Comparison of ENCODE assay signal across 8 cellular contexts in genomic region chr20:1265916-1266166, GRCh38. TPM values are rescaled to one million over a fixed set of nuclear protein-coding genes. Genes with fewer than 3 reads are reported as not detected.
A peak's percentile ranks its signal among the peaks of the same experiment; 100 is the strongest.
DNase-seq lines count a peak whose midpoint lies in the region; ATAC-seq, FAIRE-seq and TF ChIP-seq lines count a peak whose summit lies in the region.

No MANE protein-coding gene starts in this region.

- POLR2A ChIA-PET in A549 (lab: Yijun Ruan, JAX) = interaction anchor here (0.6 to 1.1 kb wide), 2 partner anchors 10 to 22 kb away, joined by 3 to 8 read pairs; no protein-coding TSS in a partner anchor

- peaks cover 36% of the 10 kb centered on the region for H3K4me1 Mint-ChIP-seq in central memory CD8-positive, alpha-beta T cell

- no peak for DNase-seq in A549 (ENCODE audit: low read depth in 1 of 2, low spot score in 1 of 2)
- DNase-seq in central memory CD8-positive, alpha-beta T cell (ENCODE audit: low spot score in 2 of 2) = no peak
- no peak for DNase-seq in inferior parietal cortex (ENCODE audit: extremely low spot score)
- no peak for DNase-seq in D721Med (ENCODE audit: insufficient read length, low spot score)

- no peaks in the 10 kb centered on the region for H3K9me3 Mint-ChIP-seq in central memory CD8-positive, alpha-beta T cell

- H3K4me1 ChIP-seq in A549 (peaks cover 21% of the 10 kb centered on the region), mucosa of stomach (ENCODE audit: control insufficient read depth, insufficient read depth, low read length) (peaks cover 23% of the 10 kb centered on the region)

- no peak for FAIRE-seq in A549 (lab: Jason Lieb, UNC)
- no peak for FAIRE-seq in D721Med (lab: Jason Lieb, UNC)

- peak overlapping the region; percentile 77 for H3K4me2 ChIP-seq in A549

- TF ChIP-seq POLR2A in A549 (IDR thresholded peaks at IDR 0.05; ENCODE audit: low read length) = no peak

- WGBS in A549 (ENCODE audit: missing lambda C conversion rate) = 3% methylated on average over 10 of the region's 10 CpGs

- H3K36me3 Mint-ChIP-seq in central memory CD8-positive, alpha-beta T cell (ENCODE audit: insufficient read depth) = peaks cover 4% of the 10 kb centered on the region

- TF ChIP-seq RAD21 in A549 (conservative IDR thresholded peaks at IDR 0.05 in 1 of 2, IDR thresholded peaks at IDR 0.05 in 1 of 2) = no peak

- H3K36me3 ChIP-seq in KOPT-K1 (ENCODE audit: insufficient read depth, low read length) = no peaks in the 10 kb centered on the region
- no peaks in the 10 kb centered on the region for H3K36me3 ChIP-seq in mucosa of stomach (ENCODE audit: control insufficient read depth, insufficient read depth, low read length)

- no peak for ATAC-seq in A549
- no peak for ATAC-seq in central memory CD8-positive, alpha-beta T cell (replicated peaks; ENCODE audit: extremely low read depth, poor library complexity, severe bottlenecking)
- no peak for ATAC-seq in GM18907 (IDR thresholded peaks at IDR 0.05; ENCODE audit: unreplicated experiment)
- ATAC-seq in GM19328 (IDR thresholded peaks at IDR 0.05; ENCODE audit: unreplicated experiment) = no peak

- H3K27ac Mint-ChIP-seq in central memory CD8-positive, alpha-beta T cell (ENCODE audit: low read depth) = peak overlapping the region; percentile 95

- TF ChIP-seq EP300 in A549 (IDR thresholded peaks at IDR 0.05) = no peak

- H3K4me3 ChIP-seq in A549 (peak overlapping the region; percentile 89), mucosa of stomach (ENCODE audit: low read length) (no peak overlapping the region)

- H3K27ac ChIP-seq in A549 (peak overlapping the region; percentile 63 to 88), KOPT-K1 (ENCODE audit: low read depth, low read length, poor library complexity, severe bottlenecking) (peak overlapping the region; percentile 1)

- no peak for TF ChIP-seq CTCF in A549 (IDR thresholded peaks at IDR 0.05)
- TF ChIP-seq CTCF in D721Med (IDR thresholded peaks at IDR 0.05; ENCODE audit: insufficient read depth, missing control alignments) = no peak

- H3K27me3 Mint-ChIP-seq in central memory CD8-positive, alpha-beta T cell = no peaks in the 10 kb centered on the region

- CTCF ChIA-PET in A549 (lab: Yijun Ruan, JAX) = interaction anchor here (0.7 to 1.6 kb wide), 4 partner anchors 8 to 80 kb away, joined by 3 to 6 read pairs (median 4); no protein-coding TSS in a partner anchor

- peaks cover 13% of the 10 kb centered on the region for H3K9me3 ChIP-seq in A549
- H3K9me3 ChIP-seq in KOPT-K1 (ENCODE audit: insufficient read depth, low read length, poor library complexity, severe bottlenecking) = peaks cover 22% of the 10 kb centered on the region
- no peaks in the 10 kb centered on the region for H3K9me3 ChIP-seq in mucosa of stomach (ENCODE audit: control insufficient read depth, low read length)

- H3K9ac ChIP-seq in mucosa of stomach (ENCODE audit: low read length) = peak overlapping the region; percentile 55

- peak overlapping the region; percentile 79 for H3K4me3 Mint-ChIP-seq in central memory CD8-positive, alpha-beta T cell

- no peaks in the 10 kb centered on the region for H3K27me3 ChIP-seq in mucosa of stomach (ENCODE audit: control insufficient read depth, insufficient read depth, low read length)

TF ChIP-seq in A549, 52 proteins besides CTCF, POLR2A, EP300 and RAD21:
- no peak for TF ChIP-seq NPAS2 (CRISPR knock-in tag; IDR thresholded peaks at IDR 0.05; ENCODE audit: borderline replicate concordance)
- TF ChIP-seq CHD4 (IDR thresholded peaks at IDR 0.05; ENCODE audit: borderline replicate concordance) = peak; percentile 90
- TF ChIP-seq ZFP36 (IDR thresholded peaks at IDR 0.05; ENCODE audit: borderline replicate concordance, partially characterized antibody) = peak; percentile 91
- no peak for TF ChIP-seq ZC3H11A (IDR thresholded peaks at IDR 0.05)
- TF ChIP-seq EHMT2 (IDR thresholded peaks at IDR 0.05; ENCODE audit: low read depth) = no peak
- no peak for TF ChIP-seq CBX8 (IDR thresholded peaks at IDR 0.05)
- TF ChIP-seq CBX2 (IDR thresholded peaks at IDR 0.05; ENCODE audit: borderline replicate concordance, low read depth) = no peak
- no peak for TF ChIP-seq ZSCAN20 (CRISPR knock-in tag; IDR thresholded peaks at IDR 0.05)
- peak; percentile 98 for TF ChIP-seq KDM1A (IDR thresholded peaks at IDR 0.05; ENCODE audit: low read depth)
- TF ChIP-seq FOSL2 (IDR thresholded peaks at IDR 0.05) = no peak
- TF ChIP-seq FOSL2 (CRISPR knock-in tag; IDR thresholded peaks at IDR 0.05) = no peak
- TF ChIP-seq NR3C1 (IDR thresholded peaks at IDR 0.05) = no peak
- TF ChIP-seq SREBF2 (IDR thresholded peaks at IDR 0.05) = no peak
- no peak for TF ChIP-seq HES2 (IDR thresholded peaks at IDR 0.05)
- 0 out of 5 replicates have a peak, but pooled peaks of 1 of the 2 experiments have one; percentile 31 for TF ChIP-seq JUN (IDR thresholded peaks at IDR 0.05)
- TF ChIP-seq TP53 (CRISPR knock-in tag; IDR thresholded peaks at IDR 0.05) = no peak
- peak; percentile 43; the same call in 1 of the 2 replicates for TF ChIP-seq MAX (IDR thresholded peaks at IDR 0.05)
- peak; percentile 96 for TF ChIP-seq HDAC2 (IDR thresholded peaks at IDR 0.05)
- TF ChIP-seq NFE2L2 (conservative IDR thresholded peaks at IDR 0.05; ENCODE audit: low read length) = no peak

RNA-seq across cellular contexts. Expression of gene SNPH, which starts 0.3 kb away (rescaled TPM):
- polyA plus RNA-seq in A549 (2011; rRNA removed) (1.1 and 2.0 TPM in 2 replicates), A549 (2017; fragmentation: RNase III; extraction: RNeasy Plus Mini Kit Qiagen cat#74134 plus additional on column Dnase treatment) (3.6 to 5.2 TPM (median 4.6 TPM) in 3 replicates)
- polyA plus RNA-seq in A549 (2012; cell fraction: cytosol; rRNA removed) = 1.3 and 2.0 TPM in 2 replicates
- polyA plus RNA-seq in A549 (2012; cell fraction: nucleus; rRNA removed) = 7.7 and 7.8 TPM in 2 replicates
- polyA minus RNA-seq in A549 (2011; rRNA and poly(A)+ RNA removed) = 1.7 and 2.4 TPM in 2 replicates

RNA-seq across cellular contexts. Expression of gene RAD21L1, which starts 40.0 kb away (rescaled TPM):
- polyA plus RNA-seq in A549 (2011; rRNA removed) (not detected in 2 replicates), A549 (2017; fragmentation: RNase III; extraction: RNeasy Plus Mini Kit Qiagen cat#74134 plus additional on column Dnase treatment) (not detected in 3 replicates)
- polyA plus RNA-seq in A549 (2012; cell fraction: cytosol; rRNA removed) = not detected in 2 replicates
- polyA plus RNA-seq in A549 (2012; cell fraction: nucleus; rRNA removed) = not detected in 2 replicates
- not detected in 2 replicates for polyA minus RNA-seq in A549 (2011; rRNA and poly(A)+ RNA removed)
